Comparison of ENCODE assay signal across 1 cellular context in genomic region chr10:21533577-21534475, GRCh38.
A peak's percentile ranks its signal among the peaks of the same experiment; 100 is the strongest.
TF ChIP-seq lines count a peak whose summit lies in the region.

Gene MLLT10 (plus strand): TSS chr10:21534232. CDS start chr10:21534645, 413 bp downstream.

TF ChIP-seq in K562, 482 proteins besides CTCF, POLR2A, EP300 and RAD21 (continued from another document and continues in another):
- TF ChIP-seq BRD9 (IDR thresholded peaks at IDR 0.05; ENCODE audit: low read depth, partially characterized antibody) (peak; percentile 70), NKRF (IDR thresholded peaks at IDR 0.05; ENCODE audit: borderline replicate concordance) (0 out of 2 replicates have a peak, but pooled peaks have one; percentile 72), ZNF449 (CRISPR knock-in tag; IDR thresholded peaks at IDR 0.05) (no peak), KAT7 (CRISPR knock-in tag; IDR thresholded peaks at IDR 0.05; ENCODE audit: borderline replicate concordance) (no peak), ZNF24 (IDR thresholded peaks at IDR 0.05) (peak; percentile 26; the same call in 1 of the 2 replicates), PHF8 (IDR thresholded peaks at IDR 0.05; ENCODE audit: borderline replicate concordance, low read length) (peak; percentile 89; the same call in 1 of the 2 replicates), CUX1 (CRISPR knock-in tag; IDR thresholded peaks at IDR 0.05) (0 out of 2 replicates have a peak, but pooled peaks have one; percentile 50), ZNF76 (CRISPR knock-in tag; IDR thresholded peaks at IDR 0.05; ENCODE audit: borderline replicate concordance) (no peak), ZFX (CRISPR knock-in tag; IDR thresholded peaks at IDR 0.05) (peak; percentile 66), NFIC (IDR thresholded peaks at IDR 0.05) (peak; percentile 46), ZNF444 (CRISPR knock-in tag; IDR thresholded peaks at IDR 0.05) (peak; percentile 94), SREBF2 (CRISPR knock-in tag; IDR thresholded peaks at IDR 0.05) (no peak), ZNF639 (CRISPR knock-in tag; conservative IDR thresholded peaks at IDR 0.05 in 1 of 2, IDR thresholded peaks at IDR 0.05 in 1 of 2) (peak in 1 of 2 experiments; percentile 96; a peak in 2 of 4 replicates), CREB3L1 (IDR thresholded peaks at IDR 0.05; ENCODE audit: borderline replicate concordance, low read depth) (peak; percentile 41; the same call in 1 of the 2 replicates), ZBTB40 (IDR thresholded peaks at IDR 0.05) (no peak), ZBTB40 (CRISPR knock-in tag; IDR thresholded peaks at IDR 0.05) (no peak), DPF2 (IDR thresholded peaks at IDR 0.05) (peak; percentile 38; the same call in 1 of the 2 replicates), ARID2 (IDR thresholded peaks at IDR 0.05) (0 out of 2 replicates have a peak, but pooled peaks have one; percentile 12), ZNF143 (CRISPR knock-in tag; IDR thresholded peaks at IDR 0.05) (no peak), L3MBTL2 (IDR thresholded peaks at IDR 0.05) (peak; percentile 85), ESRRA (IDR thresholded peaks at IDR 0.05; ENCODE audit: borderline replicate concordance, low read depth) (no peak; the same call in none of the 2 replicates), BHLHE40 (IDR thresholded peaks at IDR 0.05; ENCODE audit: low read length) (peak; percentile 50), ZNF316 (IDR thresholded peaks at IDR 0.05) (no peak), MAX (CRISPR knock-in tag; IDR thresholded peaks at IDR 0.05) (peak; percentile 62)
- TF ChIP-seq, protein P1, sequence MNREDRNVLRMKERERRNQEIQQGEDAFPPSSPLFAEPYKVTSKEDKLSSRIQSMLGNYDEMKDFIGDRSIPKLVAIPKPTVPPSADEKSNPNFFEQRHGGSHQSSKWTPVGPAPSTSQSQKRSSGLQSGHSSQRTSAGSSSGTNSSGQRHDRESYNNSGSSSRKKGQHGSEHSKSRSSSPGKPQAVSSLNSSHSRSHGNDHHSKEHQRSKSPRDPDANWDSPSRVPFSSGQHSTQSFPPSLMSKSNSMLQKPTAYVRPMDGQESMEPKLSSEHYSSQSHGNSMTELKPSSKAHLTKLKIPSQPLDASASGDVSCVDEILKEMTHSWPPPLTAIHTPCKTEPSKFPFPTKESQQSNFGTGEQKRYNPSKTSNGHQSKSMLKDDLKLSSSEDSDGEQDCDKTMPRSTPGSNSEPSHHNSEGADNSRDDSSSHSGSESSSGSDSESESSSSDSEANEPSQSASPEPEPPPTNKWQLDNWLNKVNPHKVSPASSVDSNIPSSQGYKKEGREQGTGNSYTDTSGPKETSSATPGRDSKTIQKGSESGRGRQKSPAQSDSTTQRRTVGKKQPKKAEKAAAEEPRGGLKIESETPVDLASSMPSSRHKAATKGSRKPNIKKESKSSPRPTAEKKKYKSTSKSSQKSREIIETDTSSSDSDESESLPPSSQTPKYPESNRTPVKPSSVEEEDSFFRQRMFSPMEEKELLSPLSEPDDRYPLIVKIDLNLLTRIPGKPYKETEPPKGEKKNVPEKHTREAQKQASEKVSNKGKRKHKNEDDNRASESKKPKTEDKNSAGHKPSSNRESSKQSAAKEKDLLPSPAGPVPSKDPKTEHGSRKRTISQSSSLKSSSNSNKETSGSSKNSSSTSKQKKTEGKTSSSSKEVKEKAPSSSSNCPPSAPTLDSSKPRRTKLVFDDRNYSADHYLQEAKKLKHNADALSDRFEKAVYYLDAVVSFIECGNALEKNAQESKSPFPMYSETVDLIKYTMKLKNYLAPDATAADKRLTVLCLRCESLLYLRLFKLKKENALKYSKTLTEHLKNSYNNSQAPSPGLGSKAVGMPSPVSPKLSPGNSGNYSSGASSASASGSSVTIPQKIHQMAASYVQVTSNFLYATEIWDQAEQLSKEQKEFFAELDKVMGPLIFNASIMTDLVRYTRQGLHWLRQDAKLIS (CRISPR knock-in tag; IDR thresholded peaks at IDR 0.05), result no peak; the same call in 1 of the 2 replicates
